Comparison of ENCODE assay signal across 8 cellular contexts in the genomic region with DNA sequence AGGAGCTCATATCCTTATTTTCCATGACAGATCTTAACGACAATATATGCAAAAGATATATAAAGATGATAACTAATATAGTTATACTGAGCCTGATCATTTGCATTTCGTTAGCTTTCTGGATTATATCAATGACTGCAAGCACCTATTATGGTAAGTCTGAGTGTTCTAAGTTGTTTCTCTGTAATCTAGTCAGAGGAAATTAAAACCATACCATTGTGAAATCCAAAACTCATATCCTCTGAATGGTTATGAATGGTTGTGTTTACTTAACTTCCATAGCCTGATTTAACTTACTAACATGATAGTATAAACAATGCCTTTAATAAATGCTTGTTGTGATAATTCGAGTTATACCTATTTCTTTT. TPM values are rescaled to one million over a fixed set of nuclear protein-coding genes. Genes with fewer than 3 reads are reported as not detected.
DNase-seq lines count a peak whose midpoint lies in the region; ATAC-seq and TF ChIP-seq lines count a peak whose summit lies in the region.

No MANE protein-coding gene starts in this region.

- intact Hi-C loops in naive thymus-derived CD4-positive, alpha-beta T cell (cut with micrococcal nuclease): loop anchor here (1.0 to 5.0 kb wide), 8 partner anchors 22 to 1949 kb away; a partner anchor contains a TSS

- peak overlapping the region; percentile 83 to 94 (median 90) for H3K27ac Mint-ChIP-seq in CD4-positive, CD25-positive, alpha-beta regulatory T cell
- H3K27ac Mint-ChIP-seq in chondrocyte (ENCODE audit: unreplicated experiment): peak overlapping the region; percentile 85
- peak overlapping the region; percentile 85 to 97 (median 91) for H3K27ac Mint-ChIP-seq in naive thymus-derived CD4-positive, alpha-beta T cell

- peak overlapping the region; percentile 74 for H3K9ac ChIP-seq in Karpas-422 (ENCODE audit: low read length)

- no peaks in the 10 kb centered on the region for H3K9me3 ChIP-seq in CD4-positive, CD25-positive, alpha-beta regulatory T cell (ENCODE audit: control insufficient read depth in 2 of 2, low read length in 2 of 2)
- H3K9me3 ChIP-seq in Karpas-422 (ENCODE audit: low read length): no peaks in the 10 kb centered on the region
- no peaks in the 10 kb centered on the region for H3K9me3 ChIP-seq in naive thymus-derived CD4-positive, alpha-beta T cell (ENCODE audit: control insufficient read depth in 2 of 3, low read length in 3 of 3)

- H3K27ac ChIP-seq in CD4-positive, CD25-positive, alpha-beta regulatory T cell (ENCODE audit: insufficient read depth, low read length, poor library complexity, severe bottlenecking): peak overlapping the region; percentile 85
- H3K27ac ChIP-seq in Karpas-422 (ENCODE audit: low read length): peak overlapping the region; percentile 89
- H3K27ac ChIP-seq in naive thymus-derived CD4-positive, alpha-beta T cell (ENCODE audit: low read depth, low read length): peak overlapping the region; percentile 87

- H3K4me3 ChIP-seq in CD4-positive, CD25-positive, alpha-beta regulatory T cell (ENCODE audit: low read depth, low read length): peak overlapping the region; percentile 98
- peak overlapping the region; percentile 67 for H3K4me3 ChIP-seq in Karpas-422 (ENCODE audit: low read length)
- peak overlapping the region; percentile 96 for H3K4me3 ChIP-seq in naive thymus-derived CD4-positive, alpha-beta T cell (ENCODE audit: low read length)

- H3K4me1 ChIP-seq in CD4-positive, CD25-positive, alpha-beta regulatory T cell (ENCODE audit: control insufficient read depth, insufficient read depth, low read length, poor library complexity, severe bottlenecking): peaks cover 36% of the 10 kb centered on the region
- H3K4me1 ChIP-seq in Karpas-422 (ENCODE audit: low read length): peaks cover 62% of the 10 kb centered on the region
- peaks cover 21 to 23% of the 10 kb centered on the region in 2 donors for H3K4me1 ChIP-seq in naive thymus-derived CD4-positive, alpha-beta T cell (ENCODE audit: control insufficient read depth in 2 of 2, insufficient read depth in 2 of 2, low read length in 2 of 2)

- POLR2A ChIA-PET in naive thymus-derived CD4-positive, alpha-beta T cell (lab: Charles Lee): interaction anchor here (0.7 to 6.2 kb wide), 10 partner anchors 10 to 153 kb away, joined by 3 to 214 read pairs (median 6); a partner anchor contains a TSS

- no peak for DNase-seq in CD4-positive, CD25-positive, alpha-beta regulatory T cell
- DNase-seq in Karpas-422 (no peak), chondrocyte (ENCODE audit: low spot score) (no peak)
- DNase-seq in naive thymus-derived CD4-positive, alpha-beta T cell: no peak
- no peak for DNase-seq in stimulated activated CD4-positive, alpha-beta T cell treated with anti-CD3 and anti-CD28 coated beads, Interleukin-15, amount 100 ng/mL, for 24 hours

- peak overlapping the region; percentile 90 to 98 (median 94) for H3K4me3 Mint-ChIP-seq in CD4-positive, CD25-positive, alpha-beta regulatory T cell
- H3K4me3 Mint-ChIP-seq in chondrocyte (ENCODE audit: unreplicated experiment): peak overlapping the region; percentile 78
- peak overlapping the region; percentile 85 to 99 (median 94) for H3K4me3 Mint-ChIP-seq in naive thymus-derived CD4-positive, alpha-beta T cell

- ATAC-seq in CD4-positive, CD25-positive, alpha-beta regulatory T cell (ENCODE audit: low read depth in 2 of 2): peak in 1 of 2 donors; percentile 12
- no peak for ATAC-seq in naive thymus-derived CD4-positive, alpha-beta T cell
- no peak for ATAC-seq in GM18498 (IDR thresholded peaks at IDR 0.05; ENCODE audit: unreplicated experiment)
- no peak for ATAC-seq in GM18867 (IDR thresholded peaks at IDR 0.05; ENCODE audit: unreplicated experiment)
- ATAC-seq in GM19023 (IDR thresholded peaks at IDR 0.05; ENCODE audit: unreplicated experiment): no peak

- no peaks in the 10 kb centered on the region for H3K27me3 ChIP-seq in CD4-positive, CD25-positive, alpha-beta regulatory T cell (ENCODE audit: control insufficient read depth, insufficient read depth, low read length)
- H3K27me3 ChIP-seq in Karpas-422 (ENCODE audit: low read length): no peaks in the 10 kb centered on the region
- H3K27me3 ChIP-seq in naive thymus-derived CD4-positive, alpha-beta T cell (ENCODE audit: control insufficient read depth in 2 of 2, insufficient read depth in 2 of 2, low read length in 2 of 2): no peaks in the 10 kb centered on the region

- H3K27me3 Mint-ChIP-seq in CD4-positive, CD25-positive, alpha-beta regulatory T cell: peaks cover 4% of the 10 kb centered on the region
- H3K27me3 Mint-ChIP-seq in chondrocyte (ENCODE audit: low read depth): no peaks in the 10 kb centered on the region
- no peaks in the 10 kb centered on the region for H3K27me3 Mint-ChIP-seq in naive thymus-derived CD4-positive, alpha-beta T cell

- peaks cover 2% of the 10 kb centered on the region for H3K36me3 Mint-ChIP-seq in CD4-positive, CD25-positive, alpha-beta regulatory T cell
- no peaks in the 10 kb centered on the region for H3K36me3 Mint-ChIP-seq in chondrocyte (ENCODE audit: low read depth)
- H3K36me3 Mint-ChIP-seq in naive thymus-derived CD4-positive, alpha-beta T cell: peaks cover 0 to 1% (median under 1%) of the 10 kb centered on the region in 5 donors

- peaks cover 20% of the 10 kb centered on the region for H3K79me2 ChIP-seq in Karpas-422 (ENCODE audit: low read length)

- no peak for TF ChIP-seq CTCF in chondrocyte (IDR thresholded peaks at IDR 0.05)

- peak overlapping the region; percentile 79 for H3K4me2 ChIP-seq in Karpas-422 (ENCODE audit: low read depth, low read length, poor library complexity, severe bottlenecking)

- H3K36me3 ChIP-seq in CD4-positive, CD25-positive, alpha-beta regulatory T cell (ENCODE audit: control insufficient read depth, insufficient read depth, low read length): no peaks in the 10 kb centered on the region
- no peaks in the 10 kb centered on the region for H3K36me3 ChIP-seq in Karpas-422 (ENCODE audit: insufficient read depth, low read length)
- peaks cover 0 to 6% (median 0%) of the 10 kb centered on the region in 3 experiments for H3K36me3 ChIP-seq in naive thymus-derived CD4-positive, alpha-beta T cell (ENCODE audit: control insufficient read depth in 2 of 3, insufficient read depth in 3 of 3, low read length in 3 of 3)

- no peaks in the 10 kb centered on the region for H4K20me1 ChIP-seq in Karpas-422 (ENCODE audit: insufficient read depth, low read depth, low read length)

- H3K9me2 ChIP-seq in Karpas-422 (replicated peaks; ENCODE audit: insufficient read depth, low read length): no peaks in the 10 kb centered on the region

- peak overlapping the region; percentile 47; the same call in 1 of the 2 replicates for H2AFZ ChIP-seq in Karpas-422 (ENCODE audit: low read length)

- H3K9me3 Mint-ChIP-seq in CD4-positive, CD25-positive, alpha-beta regulatory T cell: no peaks in the 10 kb centered on the region
- no peaks in the 10 kb centered on the region for H3K9me3 Mint-ChIP-seq in chondrocyte (ENCODE audit: low read depth)
- H3K9me3 Mint-ChIP-seq in naive thymus-derived CD4-positive, alpha-beta T cell: no peaks in the 10 kb centered on the region

- CTCF ChIA-PET in naive thymus-derived CD4-positive, alpha-beta T cell (lab: Charles Lee): interaction anchor here (1.8 to 5.1 kb wide), 2 partner anchors 23 to 61 kb away, joined by 10 to 35 read pairs; a partner anchor contains a TSS

- peaks cover 17 to 41% (median 32%) of the 10 kb centered on the region in 4 donors for H3K4me1 Mint-ChIP-seq in CD4-positive, CD25-positive, alpha-beta regulatory T cell
- peaks cover 26% of the 10 kb centered on the region for H3K4me1 Mint-ChIP-seq in chondrocyte (ENCODE audit: low read depth)
- peaks cover 15 to 56% (median 39%) of the 10 kb centered on the region in 7 donors for H3K4me1 Mint-ChIP-seq in naive thymus-derived CD4-positive, alpha-beta T cell

RNA-seq across cellular contexts. Expression of a gene that starts 0.8 kb away (rescaled TPM):
- total RNA-seq in CD4-positive, CD25-positive, alpha-beta regulatory T cell: 10.8 TPM
- 10 to 100 TPM; 23.7 to 33.3 (median 26.6) TPM for polyA plus RNA-seq in CD4-positive, CD25-positive, alpha-beta regulatory T cell
- total RNA-seq in Karpas-422 (2014; rRNA removed; shearing (Covaris generic); ENCODE audit: low replicate concordance): 21.3 and 32.8 TPM in 2 replicates
- total RNA-seq in chondrocyte: 25.7 to 35.0 TPM (median 27.5 TPM) in 3 replicates
- 10 to 100 TPM; 13.9 to 17.7 (median 14.7) TPM for total RNA-seq in naive thymus-derived CD4-positive, alpha-beta T cell
- polyA plus RNA-seq in naive thymus-derived CD4-positive, alpha-beta T cell: 10 to 100 TPM; 25.3 to 43.0 TPM

RNA-seq across cellular contexts. Expression of a gene that starts 22.5 kb away (rescaled TPM):
- total RNA-seq in CD4-positive, CD25-positive, alpha-beta regulatory T cell: 25.0 TPM
- polyA plus RNA-seq in CD4-positive, CD25-positive, alpha-beta regulatory T cell: 10 to 100 TPM in 1 of 4 donors, 1 to 10 TPM in 3; 6.7 to 10.7 (median 7.8) TPM
- total RNA-seq in Karpas-422 (2014; rRNA removed; shearing (Covaris generic); ENCODE audit: low replicate concordance): 3.2 and 7.2 TPM in 2 replicates
- 4.8 to 5.9 TPM (median 5.2 TPM) in 3 replicates for total RNA-seq in chondrocyte
- 10 to 100 TPM in 4 of 5 experiments, 1 to 10 TPM in 1; 9.2 to 21.7 (median 14.4) TPM for total RNA-seq in naive thymus-derived CD4-positive, alpha-beta T cell
- 1 to 10 TPM; 4.9 to 9.7 TPM for polyA plus RNA-seq in naive thymus-derived CD4-positive, alpha-beta T cell

RNA-seq across cellular contexts. Expression of a gene that starts 23.0 kb away (rescaled TPM):
- total RNA-seq in CD4-positive, CD25-positive, alpha-beta regulatory T cell: 155 TPM
- polyA plus RNA-seq in CD4-positive, CD25-positive, alpha-beta regulatory T cell: 10 to 100 TPM; 20.0 to 33.5 (median 25.5) TPM
- 43.4 and 74.7 TPM in 2 replicates for total RNA-seq in Karpas-422 (2014; rRNA removed; shearing (Covaris generic); ENCODE audit: low replicate concordance)
- 36.7 to 62.6 TPM (median 39.6 TPM) in 3 replicates for total RNA-seq in chondrocyte
- total RNA-seq in naive thymus-derived CD4-positive, alpha-beta T cell: 100 to 1,000 TPM in 4 of 5 experiments, 10 to 100 TPM in 1; 74.6 to 147 (median 133) TPM
- polyA plus RNA-seq in naive thymus-derived CD4-positive, alpha-beta T cell: 10 to 100 TPM; 26.3 to 29.8 TPM
